In genomic region chr13:41697578-41697977, GRCh38 we compare ENCODE assay signal across 31 cellular contexts.
"Had no signal": no experiment of that assay in that cellular context is flagged by ENCODE, and none has a peak within 500 bp of the region (broad histone marks: within the 10 kb centered on the region; RNA-seq: fewer than 3 reads in every experiment).

No MANE protein-coding gene starts in this region.

- H3K27ac Mint-ChIP-seq: activated CD4-positive, alpha-beta memory T cell treated with anti-CD3 and anti-CD28 coated beads for 36 hours; activated naive CD4-positive, alpha-beta T cell treated with anti-CD3 and anti-CD28 coated beads, Interleukin-2, amount 10 ng/mL, durations not matched to agents 7 days and 5 days; activated naive CD8-positive, alpha-beta T cell treated with anti-CD3 and anti-CD28 coated beads, Interleukin-2, amount 10 ng/mL, durations not matched to agents 7 days and 5 days; activated T-cell treated with anti-CD3 and anti-CD28 coated beads, Interleukin-2, amount 50 U/mL, for 24 hours; naive B cell had no signal

- H3K27me3 ChIP-seq: ascending aorta, cardiac muscle cell, dorsolateral prefrontal cortex, esophagus muscularis mucosa, foreskin keratinocyte, heart right ventricle, left lung, tibial nerve had no signal

- H3K36me3 ChIP-seq: ascending aorta, cardiac muscle cell, esophagus muscularis mucosa, lower lobe of right lung, pancreas, prostate gland had no signal

- H3K4me1 ChIP-seq: prostate gland had no signal

- ATAC-seq: activated CD4-positive, CD25-positive, alpha-beta regulatory T cell treated with anti-CD3 and anti-CD28 coated beads, Interleukin-2, amount 50 U/mL, for 24 hours; effector memory CD8-positive, alpha-beta T cell; foreskin keratinocyte; sciatic nerve had no signal

- H3K27ac ChIP-seq: dorsolateral prefrontal cortex, foreskin keratinocyte, lower lobe of right lung had no signal

- H3K4me3 ChIP-seq: ascending aorta, cardiac muscle cell, coronary artery, dorsolateral prefrontal cortex, esophagus muscularis mucosa, heart right ventricle, left lung, lower lobe of right lung, pancreas, prostate gland, smooth muscle cell, tibial nerve had no signal

- H3K27me3 Mint-ChIP-seq: activated CD4-positive, alpha-beta memory T cell treated with anti-CD3 and anti-CD28 coated beads for 36 hours; activated naive CD4-positive, alpha-beta T cell treated with anti-CD3 and anti-CD28 coated beads, Interleukin-2, amount 10 ng/mL, durations not matched to agents 7 days and 5 days; activated naive CD8-positive, alpha-beta T cell treated with anti-CD3 and anti-CD28 coated beads, Interleukin-2, amount 10 ng/mL, durations not matched to agents 7 days and 5 days; activated T-cell treated with anti-CD3 and anti-CD28 coated beads, Interleukin-2, amount 50 U/mL, for 24 hours; brain; effector memory CD8-positive, alpha-beta T cell; naive B cell had no signal

- H3K9me3 ChIP-seq: ascending aorta, esophagus muscularis mucosa, heart right ventricle, left lung, lower lobe of right lung, pancreas, prostate gland, tibial nerve had no signal

- H3K4me1 Mint-ChIP-seq: activated naive CD4-positive, alpha-beta T cell treated with anti-CD3 and anti-CD28 coated beads, Interleukin-2, amount 10 ng/mL, durations not matched to agents 7 days and 5 days had no signal

- H3K9me3 Mint-ChIP-seq: activated CD4-positive, alpha-beta memory T cell treated with anti-CD3 and anti-CD28 coated beads for 36 hours; activated naive CD4-positive, alpha-beta T cell treated with anti-CD3 and anti-CD28 coated beads, Interleukin-2, amount 10 ng/mL, durations not matched to agents 7 days and 5 days; activated naive CD8-positive, alpha-beta T cell treated with anti-CD3 and anti-CD28 coated beads, Interleukin-2, amount 10 ng/mL, durations not matched to agents 7 days and 5 days; activated T-cell treated with anti-CD3 and anti-CD28 coated beads, Interleukin-2, amount 50 U/mL, for 24 hours; brain; effector memory CD8-positive, alpha-beta T cell; naive B cell had no signal

- H3K4me3 Mint-ChIP-seq: activated CD4-positive, alpha-beta memory T cell treated with anti-CD3 and anti-CD28 coated beads for 36 hours; activated naive CD4-positive, alpha-beta T cell treated with anti-CD3 and anti-CD28 coated beads, Interleukin-2, amount 10 ng/mL, durations not matched to agents 7 days and 5 days; activated naive CD8-positive, alpha-beta T cell treated with anti-CD3 and anti-CD28 coated beads, Interleukin-2, amount 10 ng/mL, durations not matched to agents 7 days and 5 days; activated T-cell treated with anti-CD3 and anti-CD28 coated beads, Interleukin-2, amount 50 U/mL, for 24 hours; brain; effector memory CD8-positive, alpha-beta T cell had no signal

- DNase-seq: activated CD4-positive, alpha-beta memory T cell treated with anti-CD3 and anti-CD28 coated beads for 36 hours; activated CD4-positive, alpha-beta T cell treated with anti-CD3 and anti-CD28 coated beads for 48 hours; activated CD8-positive, alpha-beta memory T cell treated with anti-CD3 and anti-CD28 coated beads, Interleukin-2, amount 50 U/mL, for 4 hours; activated gamma-delta T cell; activated naive CD4-positive, alpha-beta T cell treated with anti-CD3 and anti-CD28 coated beads, Interleukin-2, amount 10 ng/mL, durations not matched to agents 7 days and 5 days; activated naive CD8-positive, alpha-beta T cell treated with anti-CD3 and anti-CD28 coated beads, Interleukin-2, amount 10 ng/mL, durations not matched to agents 7 days and 5 days; activated T-cell treated with anti-CD3 and anti-CD28 coated beads, Interleukin-2, amount 50 U/mL, for 24 hours; dorsolateral prefrontal cortex; effector memory CD8-positive, alpha-beta T cell; foreskin keratinocyte; heart right ventricle; kidney glomerular epithelial cell; lower lobe of right lung; naive B cell; retina; stimulated activated CD4-positive, alpha-beta T cell treated with anti-CD3 and anti-CD28 coated beads, Interleukin-15, amount 100 ng/mL, for 24 hours; stimulated activated CD4-positive, alpha-beta T cell treated with anti-CD3 and anti-CD28 coated beads, Interleukin-2, amount 100 ng/mL, for 24 hours; stimulated activated naive CD4-positive, alpha-beta T cell; T-helper 1 cell had no signal
